In genomic region chr15:38620108-38620507, GRCh38 we compare ENCODE assay signal across 21 cellular contexts. TPM values are rescaled to one million over a fixed set of nuclear protein-coding genes. Genes with fewer than 3 reads are reported as not detected.
DNase-seq lines count a peak whose midpoint lies in the region; ATAC-seq, FAIRE-seq and TF ChIP-seq lines count a peak whose summit lies in the region.
"Had no signal": no experiment of that assay in that cellular context is flagged by ENCODE, and none has a peak within 500 bp of the region (broad histone marks: within the 10 kb centered on the region; RNA-seq: fewer than 3 reads in every experiment).

No MANE protein-coding gene starts in this region.

- H4K20me1 ChIP-seq in BLaER1 (no peaks in the 10 kb centered on the region), DND-41 (ENCODE audit: insufficient read depth, low read length) (no peaks in the 10 kb centered on the region), H1 (replicated peaks in 1 of 2; ENCODE audit: control insufficient read depth in 1 of 2, insufficient read depth in 2 of 2, low read length in 2 of 2) (no peaks in the 10 kb centered on the region)

- H3K56ac ChIP-seq in H1 (replicated peaks; ENCODE audit: insufficient read length, low read depth, low read length), result no peak overlapping the region

- POLR2A ChIA-PET in H1 (lab: Charles Lee; ENCODE audit: partially characterized antibody), result no interaction called here

- no peak overlapping the region for H3K27ac ChIP-seq in BLaER1
- H3K27ac ChIP-seq in DND-41 (ENCODE audit: low read length), result peak overlapping the region; percentile 40; the same call in 1 of the 2 replicates
- H3K27ac ChIP-seq in H1 (ENCODE audit: low read depth, low read length), result no peak overlapping the region
- H3K27ac ChIP-seq in sigmoid colon, result no peak overlapping the region
- H3K27ac ChIP-seq: PC-9, RWPE1, SJCRH30 had no signal

- 0 out of 2 replicates have a peak, but pooled peaks cover 2% of the 10 kb centered on the region for H3K23me2 ChIP-seq in H1 (ENCODE audit: low read depth, low read length)

- H2BK20ac ChIP-seq in H1 (ENCODE audit: low read length), result no peak overlapping the region

- H3K23ac ChIP-seq in H1 (ENCODE audit: insufficient read length), result no peak overlapping the region

- no peak overlapping the region for H2BK5ac ChIP-seq in H1 (ENCODE audit: low read depth, low read length)

- no peak overlapping the region for H4K91ac ChIP-seq in H1 (replicated peaks; ENCODE audit: insufficient read length, low read length)

- no peak for TF ChIP-seq RAD21 in H1 (IDR thresholded peaks at IDR 0.05 in 1 of 2, conservative IDR thresholded peaks at IDR 0.05 in 1 of 2; ENCODE audit: low read depth in 2 of 2, low read length in 2 of 2)

- H3K4me1 ChIP-seq in BLaER1 (peaks cover 17% of the 10 kb centered on the region), DND-41 (ENCODE audit: insufficient read depth, low read length) (peaks cover 11% of the 10 kb centered on the region), H1 (replicated peaks in 1 of 4; ENCODE audit: control insufficient read depth in 3 of 4, insufficient read depth in 4 of 4, low read length in 3 of 4) (no peaks in the 10 kb centered on the region), sigmoid colon (no peaks in the 10 kb centered on the region)
- H3K4me1 ChIP-seq: SJCRH30 had no signal

- H3K18ac ChIP-seq in H1 (ENCODE audit: extremely low read depth, low read length), result no peak overlapping the region

- H3K27me3 ChIP-seq in BLaER1 (no peaks in the 10 kb centered on the region), DND-41 (ENCODE audit: insufficient read depth, low read length, poor library complexity) (no peaks in the 10 kb centered on the region), H1 (replicated peaks in 1 of 4; ENCODE audit: control insufficient read depth in 3 of 4, extremely low read depth in 1 of 4, insufficient read depth in 3 of 4, low read length in 3 of 4) (no peaks in the 10 kb centered on the region), sigmoid colon (no peaks in the 10 kb centered on the region)

- FAIRE-seq in H1 (lab: Jason Lieb, UNC), result no peak

- H3K79me2 ChIP-seq in DND-41 (ENCODE audit: insufficient read depth, low read length) (no peaks in the 10 kb centered on the region), H1 (ENCODE audit: control insufficient read depth in 1 of 2, insufficient read depth in 2 of 2, low read length in 2 of 2) (no peaks in the 10 kb centered on the region)

- TF ChIP-seq CTCF in DND-41 (IDR thresholded peaks at IDR 0.05; ENCODE audit: borderline replicate concordance, extremely low read depth, low read length, poor library complexity, severe bottlenecking) (no peak), H1 (IDR thresholded peaks at IDR 0.05; ENCODE audit: control extremely low read depth in 1 of 3, insufficient read depth in 1 of 3, low read depth in 1 of 3, low read length in 3 of 3) (no peak), sigmoid colon (IDR thresholded peaks at IDR 0.05) (no peak)

- WGBS in H1 (ENCODE audit: extremely low coverage in 1 of 2, insufficient coverage in 1 of 2, insufficient read length in 1 of 2, insufficient replicate concordance in 2 of 2, low coverage in 1 of 2, low lambda C conversion rate in 2 of 2, missing lambda C conversion rate in 1 of 2), 2 experiments, result 95% methylated on average over 2 of the region's 2 CpGs; no CpG with 5 or more reads in 1 of the 2 experiments
- 33 to 79% methylated on average over 2 of the region's 2 CpGs for WGBS in sigmoid colon, 2 donors

- H3K4me3 ChIP-seq in BLaER1, result no peak overlapping the region
- no peak overlapping the region for H3K4me3 ChIP-seq in DND-41 (ENCODE audit: low read depth in 1 of 2, low read length in 2 of 2)
- no peak overlapping the region for H3K4me3 ChIP-seq in H1 (ENCODE audit: extremely low read depth in 1 of 4, insufficient read depth in 2 of 4, low read depth in 3 of 4, low read length in 4 of 4)
- H3K4me3 ChIP-seq in sigmoid colon, result no peak overlapping the region
- H3K4me3 ChIP-seq: PC-9, SJCRH30 had no signal

- no peaks in the 10 kb centered on the region for H3K79me1 ChIP-seq in H1 (ENCODE audit: low read depth, low read length)

- H4K5ac ChIP-seq in H1 (ENCODE audit: insufficient read length, low read depth, low read length), result no peak overlapping the region

- intact Hi-C loops in left colon (cut with DNase I, micrococcal nuclease), result no loop called here
- intact Hi-C loops in sigmoid colon (cut with DNase I), result no loop called here

- ATAC-seq in DND-41 (ENCODE audit: insufficient read depth, low read depth) (0 out of 3 replicates have a peak, but pooled peaks have one; percentile 12), left colon (peak; percentile 16)

- no peak overlapping the region for H3K9ac ChIP-seq in BLaER1
- H3K9ac ChIP-seq in DND-41 (ENCODE audit: low read depth, low read length), result no peak overlapping the region
- no peak overlapping the region for H3K9ac ChIP-seq in H1 (replicated peaks in 1 of 4; ENCODE audit: extremely low read depth in 1 of 4, low read depth in 3 of 4, low read length in 3 of 4)

- no peak overlapping the region for H2BK12ac ChIP-seq in H1 (ENCODE audit: low read depth, low read length)

- H2AFZ ChIP-seq in DND-41 (ENCODE audit: low read depth, low read length) (no peak overlapping the region), H1 (ENCODE audit: low read length) (peak overlapping the region; percentile 17; the same call in 1 of the 2 replicates)
- H2AFZ ChIP-seq: PC-9 had no signal

- TF ChIP-seq EP300 in H1 (IDR thresholded peaks at IDR 0.05; ENCODE audit: borderline replicate concordance in 1 of 2, low read depth in 2 of 2, low read length in 2 of 2), result no peak
- no peak for TF ChIP-seq EP300 in sigmoid colon (IDR thresholded peaks at IDR 0.05)

- no peak overlapping the region for H3K14ac ChIP-seq in H1 (ENCODE audit: insufficient read length)

- no peaks in the 10 kb centered on the region for H3K9me3 ChIP-seq in BLaER1
- H3K9me3 ChIP-seq in DND-41 (ENCODE audit: insufficient read depth, low read length, severe bottlenecking), result no peaks in the 10 kb centered on the region
- no peaks in the 10 kb centered on the region for H3K9me3 ChIP-seq in H1 (ENCODE audit: insufficient read depth in 2 of 2, low read depth in 1 of 2, low read length in 1 of 2)
- H3K9me3 ChIP-seq in sigmoid colon, result no peaks in the 10 kb centered on the region
- H3K9me3 ChIP-seq: SJCRH30 had no signal

- H2BK120ac ChIP-seq in H1 (replicated peaks; ENCODE audit: low read depth, low read length), result no peak overlapping the region

- H3K4me2 ChIP-seq in BLaER1 (peak overlapping the region; percentile 29; the same call in 1 of the 2 replicates), DND-41 (ENCODE audit: insufficient read depth, low read length) (no peak overlapping the region), H1 (ENCODE audit: insufficient read depth in 1 of 2, low read depth in 2 of 2, low read length in 2 of 2) (no peak overlapping the region)
- H3K4me2 ChIP-seq: PC-9 had no signal

- no peak overlapping the region for H2AK5ac ChIP-seq in H1 (ENCODE audit: low read depth, low read length)

- no peak overlapping the region for H2BK15ac ChIP-seq in H1 (ENCODE audit: low read length)

- no peak overlapping the region for H4K8ac ChIP-seq in H1 (ENCODE audit: extremely low read depth, insufficient read depth, low read length)

- DNase-seq in DND-41 (no peak), H1 (ENCODE audit: low read depth in 1 of 2, low spot score in 2 of 2) (no peak), left colon (no peak), glomerular visceral epithelial cell (ENCODE audit: extremely low spot score) (no peak), sigmoid colon (no peak), GM03348 (ENCODE audit: low spot score) (no peak)
- DNase-seq: ACHN; CD4-positive, CD25-positive, alpha-beta regulatory T cell; COR-L47; DMS153; H7; KG1; NCI-H1417; NCI-H187; NCI-H2107; NCI-H226; NCI-H524; PC-9; SJCRH30 had no signal

- H3K4ac ChIP-seq in H1 (replicated peaks; ENCODE audit: insufficient read length, low read depth, low read length), result no peak overlapping the region

- TF ChIP-seq POLR2A in H1 (IDR thresholded peaks at IDR 0.05; ENCODE audit: control extremely low read depth in 1 of 2, low read depth in 2 of 2, low read length in 2 of 2) (no peak), sigmoid colon (IDR thresholded peaks at IDR 0.05) (no peak)

- H3K36me3 ChIP-seq in BLaER1, result no peaks in the 10 kb centered on the region
- H3K36me3 ChIP-seq in DND-41 (ENCODE audit: insufficient read depth, low read length), result no peaks in the 10 kb centered on the region
- H3K36me3 ChIP-seq in H1 (ENCODE audit: control insufficient read depth in 2 of 4, insufficient read depth in 4 of 4, low read length in 3 of 4), result no peaks in the 10 kb centered on the region
- no peaks in the 10 kb centered on the region for H3K36me3 ChIP-seq in sigmoid colon
- H3K36me3 ChIP-seq: SJCRH30 had no signal

- CTCF ChIA-PET in H1 (lab: Charles Lee; ENCODE audit: partially characterized antibody), result interaction anchor here (0.7 to 1.6 kb wide), 3 partner anchors 8 to 58 kb away, joined by 3 to 4 read pairs (median 3); no protein-coding TSS in a partner anchor

TF ChIP-seq in H1, 55 proteins besides CTCF, POLR2A, EP300 and RAD21:
- TF ChIP-seq, protein P1, sequence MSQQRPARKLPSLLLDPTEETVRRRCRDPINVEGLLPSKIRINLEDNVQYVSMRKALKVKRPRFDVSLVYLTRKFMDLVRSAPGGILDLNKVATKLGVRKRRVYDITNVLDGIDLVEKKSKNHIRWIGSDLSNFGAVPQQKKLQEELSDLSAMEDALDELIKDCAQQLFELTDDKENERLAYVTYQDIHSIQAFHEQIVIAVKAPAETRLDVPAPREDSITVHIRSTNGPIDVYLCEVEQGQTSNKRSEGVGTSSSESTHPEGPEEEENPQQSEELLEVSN (IDR thresholded peaks at IDR 0.05), result no peak
- TF ChIP-seq TEAD4 (IDR thresholded peaks at IDR 0.05; ENCODE audit: low read depth, low read length), result no peak

RNA-seq across cellular contexts. Expression of gene RASGRP1, which starts 55.5 kb away (rescaled TPM):
- total RNA-seq in H1 (2021; fragmentation: NEBNext Ultra II Directional; extraction: Animal tissue kit (Norgen Biotek cat#: 25700)), result 2.1 and 4.1 TPM in 2 replicates
- polyA plus RNA-seq in H1 (2011; rRNA removed) (1.0 and 1.1 TPM in 2 replicates), sigmoid colon (1 to 10 TPM in 2 of 3 donors, not detected in 1; 1.2 to 3.6 TPM)
- 1.0 TPM for polyA plus RNA-seq in H1 (2011; cell fraction: cytosol; rRNA removed)
- polyA plus RNA-seq in H1 (2011; cell fraction: nucleus; rRNA removed), result 1.3 TPM
- 1.2 to 1.8 TPM (median 1.7 TPM) in 4 replicates for polyA plus RNA-seq in H1 (2012, experiment 1 of 2)
- 0.10 TPM for polyA plus RNA-seq in H1 (2012, experiment 2 of 2)
- 0.99 TPM for polyA plus RNA-seq in H1 (2013, experiment 1 of 2)
- polyA plus RNA-seq in H1 (2013, experiment 2 of 2), result 1.1 TPM
- 6.1 and 8.0 TPM in 2 replicates for polyA minus RNA-seq in H1 (2011; rRNA and poly(A)+ RNA removed)
- 4.0 TPM for polyA minus RNA-seq in H1 (2011; cell fraction: cytosol; rRNA and poly(A)+ RNA removed)
- 5.6 TPM for polyA minus RNA-seq in H1 (2011; cell fraction: nucleus; rRNA and poly(A)+ RNA removed)
- total RNA-seq in left colon (1 to 10 TPM in 1 of 2 donors, under 1 TPM in 1; 0.84 to 1.0 TPM), sigmoid colon (under 1 TPM in 3 of 4 donors, not detected in 1; 0.33 to 0.71 (median 0.54) TPM)
